In the genomic region with DNA sequence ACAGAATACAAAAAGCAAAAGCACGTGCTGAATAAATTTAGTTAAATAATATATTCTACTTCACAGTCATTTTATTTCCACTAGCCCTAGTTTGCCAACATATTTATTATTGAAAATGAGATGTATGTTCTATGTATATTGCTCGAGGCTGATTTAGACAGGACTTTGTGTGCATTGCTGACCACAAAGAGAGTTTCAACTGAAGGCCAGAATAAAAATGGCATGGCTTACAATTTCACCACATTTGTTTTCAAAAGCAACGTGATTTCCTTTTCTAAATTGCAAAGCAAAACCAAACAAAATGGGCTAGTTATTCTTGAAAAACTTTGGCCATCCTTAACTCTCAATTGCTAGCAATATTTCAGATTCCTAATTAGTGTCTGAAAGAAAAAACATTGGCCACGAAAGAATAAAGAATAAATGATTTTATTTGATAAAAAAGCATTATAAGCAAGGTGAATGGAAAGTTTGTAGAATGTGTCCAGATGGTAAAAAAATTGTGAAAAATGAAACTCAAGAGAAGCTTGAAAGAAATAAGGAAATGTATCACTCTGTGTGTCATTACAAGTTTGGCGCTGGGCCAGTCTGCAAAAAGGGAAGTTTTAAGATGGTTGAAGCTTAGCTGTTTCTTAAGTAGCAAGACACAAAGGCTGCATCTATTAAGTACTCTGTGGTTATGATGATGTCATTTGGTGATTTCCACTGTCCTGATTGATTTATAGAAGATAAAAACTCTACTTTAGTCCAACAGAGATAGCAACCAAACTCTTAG, we compare ENCODE assay signal across 9 cellular contexts.
DNase-seq lines count a peak whose midpoint lies in the region; ATAC-seq and TF ChIP-seq lines count a peak whose summit lies in the region.
"Had no signal": no experiment of that assay in that cellular context is flagged by ENCODE, and none has a peak within 500 bp of the region (broad histone marks: within the 10 kb centered on the region; RNA-seq: fewer than 3 reads in every experiment).

No MANE protein-coding gene starts in this region.

- H3K9ac ChIP-seq in BLaER1: no peak overlapping the region

- intact Hi-C loops in left ventricle myocardium inferior (cut with micrococcal nuclease): no loop called here

- no peaks in the 10 kb centered on the region for H4K20me1 ChIP-seq in BLaER1

- ATAC-seq in HG03175 (IDR thresholded peaks at IDR 0.05; ENCODE audit: unreplicated experiment) (peak; percentile 98), SK-N-SH treated with all-trans-retinoic acid at 6 μM for 48 hours (peak; percentile 30; the same call in 2 of the 3 replicates)

- no peak for TF ChIP-seq CTCF in left ventricle myocardium inferior (IDR thresholded peaks at IDR 0.05; ENCODE audit: borderline replicate concordance)

- H3K4me1 ChIP-seq in BLaER1: peaks cover 13% of the 10 kb centered on the region; the same call in 1 of the 2 replicates
- no peaks in the 10 kb centered on the region for H3K4me1 ChIP-seq in left ventricle myocardium inferior

- H3K36me3 ChIP-seq in BLaER1 (no peaks in the 10 kb centered on the region), left ventricle myocardium inferior (no peaks in the 10 kb centered on the region)

- peak overlapping the region; percentile 48 for H3K4me2 ChIP-seq in BLaER1

- DNase-seq in GM19240 (ENCODE audit: insufficient read length, low spot score): peak; percentile 2
- DNase-seq in left ventricle myocardium inferior: peak; percentile 39
- DNase-seq in stimulated activated CD8-positive, alpha-beta memory T cell treated with anti-CD3 and anti-CD28 coated beads, Interleukin-4, amount 100 ng/mL, for 48 hours: peak; percentile 81
- DNase-seq in NCI-H1092 (lab: John Stamatoyannopoulos, UW): no peak
- no peak for DNase-seq in NCI-H748 treated with DMSO at 0.1 percent for 48 hours (lab: John Stamatoyannopoulos, UW)

- H3K27me3 ChIP-seq in BLaER1 (no peaks in the 10 kb centered on the region), left ventricle myocardium inferior (ENCODE audit: low read depth) (peaks cover 4% of the 10 kb centered on the region)

- H3K4me3 ChIP-seq in BLaER1: no peak overlapping the region
- H3K4me3 ChIP-seq in left ventricle myocardium inferior: no peak overlapping the region

- H3K27ac ChIP-seq in BLaER1: no peak overlapping the region
- no peak overlapping the region for H3K27ac ChIP-seq in left ventricle myocardium inferior (replicated peaks)
- H3K27ac ChIP-seq: epithelial cell of prostate had no signal

- H3K9me3 ChIP-seq in BLaER1 (peaks cover 4% of the 10 kb centered on the region; the same call in 1 of the 2 replicates), left ventricle myocardium inferior (replicated peaks) (no peaks in the 10 kb centered on the region)

TF ChIP-seq in SK-N-SH treated with all-trans-retinoic acid at 6 μM for 48 hours, 23 proteins besides CTCF, POLR2A, EP300 and RAD21:
- TF ChIP-seq ZC3H10 (CRISPR knock-in tag; IDR thresholded peaks at IDR 0.05): no peak
- TF ChIP-seq GLIS3 (CRISPR knock-in tag; IDR thresholded peaks at IDR 0.05): no peak
- TF ChIP-seq PPARA (CRISPR knock-in tag; IDR thresholded peaks at IDR 0.05; ENCODE audit: borderline replicate concordance): no peak
- TF ChIP-seq ZFP3 (CRISPR knock-in tag; IDR thresholded peaks at IDR 0.05): no peak
- peak; percentile 37; the same call in 1 of the 2 replicates for TF ChIP-seq ISL1 (CRISPR knock-in tag; IDR thresholded peaks at IDR 0.05)
- TF ChIP-seq TCF4 (CRISPR knock-in tag; IDR thresholded peaks at IDR 0.05; ENCODE audit: borderline replicate concordance): no peak
TF ChIP-seq in SK-N-SH treated with all-trans-retinoic acid at 6 μM for 48 hours: peak in this region for 1.

Comparison
In these comparisons a context has a peak if more than half of its experiments do, and no peak if none do; other contexts are left out.
1. DNase-seq: peak in GM19240 (single experiment), left ventricle myocardium inferior (single experiment) and stimulated activated CD8-positive, alpha-beta memory T cell treated with anti-CD3 and anti-CD28 coated beads, Interleukin-4, amount 100 ng/mL, for 48 hours (single experiment); none in NCI-H1092 (single experiment) and NCI-H748 treated with DMSO at 0.1 percent for 48 hours (single experiment).